Comparison of ENCODE assay signal across 8 cellular contexts in the genomic region with DNA sequence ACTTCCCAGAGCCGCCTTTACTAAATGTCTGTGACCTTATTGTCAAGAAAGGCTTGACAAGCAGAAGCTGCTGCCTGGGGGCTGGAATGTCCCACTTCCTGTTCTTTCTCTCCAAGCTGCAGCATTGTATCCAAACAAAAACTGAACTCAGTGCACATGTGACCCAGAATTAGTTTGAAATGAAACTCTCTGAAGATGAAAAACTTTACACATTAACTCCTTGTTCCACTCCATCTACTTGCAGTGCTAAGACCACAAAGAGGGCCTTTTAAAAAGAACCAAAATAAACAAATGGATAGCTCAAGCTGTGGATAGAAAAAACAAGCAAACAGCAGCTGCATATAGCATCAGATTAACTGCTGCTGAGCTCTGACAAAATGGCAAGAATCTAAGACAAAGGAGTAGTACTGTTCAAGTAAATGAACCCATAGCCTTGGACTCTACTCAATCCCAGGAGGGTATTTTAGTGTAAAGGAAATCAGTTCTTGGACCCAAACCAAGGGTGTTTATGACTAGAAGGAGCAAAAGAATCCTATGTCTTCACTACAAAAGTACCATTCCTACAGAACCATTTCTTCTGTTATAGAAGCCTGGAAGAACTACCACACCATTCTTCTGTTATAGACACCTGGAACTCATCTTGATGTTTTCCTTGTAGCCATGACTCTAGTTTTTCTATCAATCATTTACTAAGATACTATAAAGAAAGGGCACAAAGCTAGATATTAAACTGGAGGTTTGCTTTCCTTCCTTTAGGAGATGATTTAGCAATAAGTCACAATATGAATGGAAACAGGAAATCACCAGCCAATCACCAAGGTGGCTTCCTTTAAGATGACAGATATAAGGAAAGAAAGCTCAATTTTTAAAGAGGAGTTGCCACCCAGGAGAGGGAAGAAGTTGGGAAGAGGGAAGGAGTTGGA.
DNase-seq lines count a peak whose midpoint lies in the region; ATAC-seq and TF ChIP-seq lines count a peak whose summit lies in the region.

No MANE protein-coding gene starts in this region.

- TF ChIP-seq CTCF in hepatocyte (IDR thresholded peaks at IDR 0.05; ENCODE audit: poor library complexity) (no peak), esophagus squamous epithelium (IDR thresholded peaks at IDR 0.05) (no peak), upper lobe of right lung (IDR thresholded peaks at IDR 0.05) (no peak)

- H3K9me3 ChIP-seq in hepatocyte (ENCODE audit: low read depth) (no peaks in the 10 kb centered on the region), esophagus squamous epithelium (no peaks in the 10 kb centered on the region), upper lobe of right lung (no peaks in the 10 kb centered on the region)

- no peak overlapping the region for H3K4me3 ChIP-seq in hepatocyte
- no peak overlapping the region for H3K4me3 ChIP-seq in esophagus squamous epithelium
- H3K4me3 ChIP-seq in upper lobe of right lung, result no peak overlapping the region

- WGBS in hepatocyte (ENCODE audit: low lambda C conversion rate, missing lambda C conversion rate), result 48% methylated on average over 1 of the region's 1 CpG
- WGBS in esophagus squamous epithelium, 2 donors, result 40% methylated on average over 1 of the region's 1 CpG

- H3K4me1 ChIP-seq in hepatocyte (ENCODE audit: insufficient read depth) (peaks cover 48% of the 10 kb centered on the region), esophagus squamous epithelium (peaks cover 0 to 30% (median 17%) of the 10 kb centered on the region in 3 donors), upper lobe of right lung (peaks cover 14% of the 10 kb centered on the region)

- no peaks in the 10 kb centered on the region for H3K9me2 ChIP-seq in hepatocyte (replicated peaks; ENCODE audit: insufficient read depth)

- H3K4me2 ChIP-seq in hepatocyte, result no peak overlapping the region

- no peaks in the 10 kb centered on the region for H3K36me3 ChIP-seq in hepatocyte (replicated peaks; ENCODE audit: insufficient read depth, low read depth)
- no peaks in the 10 kb centered on the region for H3K36me3 ChIP-seq in esophagus squamous epithelium
- H3K36me3 ChIP-seq in upper lobe of right lung, result no peaks in the 10 kb centered on the region

- intact Hi-C loops in esophagus squamous epithelium (cut with DNase I), result no loop called here
- intact Hi-C loops in upper lobe of right lung (cut with DNase I), result no loop called here

- ATAC-seq in GM21723 (IDR thresholded peaks at IDR 0.05; ENCODE audit: unreplicated experiment) (peak; percentile 74), HG02571 (IDR thresholded peaks at IDR 0.05; ENCODE audit: unreplicated experiment) (no peak), upper lobe of right lung (no peak)

- no peaks in the 10 kb centered on the region for H4K20me1 ChIP-seq in hepatocyte (ENCODE audit: insufficient read depth, poor library complexity, severe bottlenecking)

- H3K79me2 ChIP-seq in hepatocyte, result no peaks in the 10 kb centered on the region

- H2AFZ ChIP-seq in hepatocyte, result no peak overlapping the region

- H3K27me3 ChIP-seq in hepatocyte, result no peaks in the 10 kb centered on the region
- peaks cover 0 to 6% (median 0%) of the 10 kb centered on the region in 4 donors for H3K27me3 ChIP-seq in esophagus squamous epithelium
- H3K27me3 ChIP-seq in upper lobe of right lung, result no peaks in the 10 kb centered on the region

- no peak for TF ChIP-seq POLR2A in esophagus squamous epithelium (IDR thresholded peaks at IDR 0.05)

- H3K27ac ChIP-seq in hepatocyte (peak overlapping the region; percentile 78), esophagus squamous epithelium (no peak overlapping the region), upper lobe of right lung (no peak overlapping the region)

- DNase-seq in EL (peak; percentile 43), MV-4-11 (lab: John Stamatoyannopoulos, UW) (peak; percentile 70), hepatocyte (ENCODE audit: low spot score) (no peak), esophagus squamous epithelium (lab: John Stamatoyannopoulos, UW) (no peak), NCI-H2196 treated with DMSO at 0.1 percent for 48 hours (lab: John Stamatoyannopoulos, UW; ENCODE audit: unreplicated experiment) (no peak), upper lobe of right lung (no peak)

Comparison
In these comparisons a context has a peak if more than half of its experiments do, and no peak if none do; other contexts are left out.
1. DNase-seq: peak in EL (single experiment) and MV-4-11 (single experiment); none in hepatocyte (single experiment), esophagus squamous epithelium (single experiment), NCI-H2196 treated with DMSO at 0.1 percent for 48 hours (single experiment) and upper lobe of right lung (single experiment).